In the genomic region with DNA sequence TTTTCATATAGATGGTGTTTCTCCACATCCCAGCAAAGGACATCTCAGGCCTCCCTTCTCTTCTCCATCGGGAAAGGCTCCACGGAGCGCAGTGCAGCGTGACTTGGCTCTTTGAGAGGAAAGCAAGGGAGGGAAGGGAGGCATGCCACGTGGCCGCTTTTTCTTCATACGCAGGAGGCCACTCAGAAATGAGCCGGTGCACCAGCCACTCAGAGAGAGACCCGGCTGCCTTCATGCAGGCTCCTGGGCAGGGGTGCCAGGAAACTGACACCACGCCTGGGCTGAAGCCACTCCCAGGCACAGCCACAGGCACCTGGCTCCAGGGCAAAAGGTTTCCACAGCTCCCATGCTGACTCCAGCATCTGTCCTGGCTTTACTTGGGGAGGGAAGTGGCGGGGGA, we compare ENCODE assay signal across 26 cellular contexts. TPM values are rescaled to one million over a fixed set of nuclear protein-coding genes. Genes with fewer than 3 reads are reported as not detected.
"Had no signal": no experiment of that assay in that cellular context is flagged by ENCODE, and none has a peak within 500 bp of the region (broad histone marks: within the 10 kb centered on the region; RNA-seq: fewer than 3 reads in every experiment).

No MANE protein-coding gene starts in this region.

- H3K9me3 ChIP-seq: transverse colon had no signal

- H3K9me3 Mint-ChIP-seq: activated B cell treated with CpG ODN at 0.5 μM for 24 hours; activated naive CD4-positive, alpha-beta T cell treated with anti-CD3 and anti-CD28 coated beads for 36 hours; activated T-cell treated with anti-CD3 and anti-CD28 coated beads, Interleukin-2, amount 50 U/mL, for 72 hours; stimulated activated naive CD8-positive, alpha-beta T cell treated with anti-CD3 and anti-CD28 coated beads, Interleukin-15, amount 100 ng/mL, for 72 hours; T-helper 1 cell treated with Interleukin-12 subunit alpha and Interleukin-12 subunit beta and Interleukin-4 antibody, amounts not matched to agents 30 μg/mL and 1 μg/mL, for 36 hours had no signal

- H3K4me3 ChIP-seq: lung, skin epidermis, transverse colon had no signal

- H3K27me3 Mint-ChIP-seq: activated CD4-positive, alpha-beta T cell treated with anti-CD3 and anti-CD28 coated beads for 36 hours; stimulated activated naive CD8-positive, alpha-beta T cell treated with anti-CD3 and anti-CD28 coated beads, Interleukin-15, amount 100 ng/mL, for 72 hours had no signal

- H3K4me1 Mint-ChIP-seq: activated B cell treated with CpG ODN at 0.5 μM for 24 hours had no signal

- H3K4me1 ChIP-seq: transverse colon had no signal

- H3K4me3 Mint-ChIP-seq: activated B cell treated with CpG ODN at 0.5 μM for 24 hours; activated CD4-positive, alpha-beta T cell treated with anti-CD3 and anti-CD28 coated beads for 36 hours; activated naive CD4-positive, alpha-beta T cell treated with anti-CD3 and anti-CD28 coated beads for 36 hours; activated T-cell treated with anti-CD3 and anti-CD28 coated beads, Interleukin-2, amount 50 U/mL, for 72 hours; naive B cell; stimulated activated naive CD8-positive, alpha-beta T cell treated with anti-CD3 and anti-CD28 coated beads, Interleukin-15, amount 100 ng/mL, for 72 hours; T-helper 1 cell treated with Interleukin-12 subunit alpha and Interleukin-12 subunit beta and Interleukin-4 antibody, amounts not matched to agents 30 μg/mL and 1 μg/mL, for 36 hours had no signal

- ATAC-seq: activated CD4-positive, alpha-beta T cell treated with anti-CD3 and anti-CD28 coated beads for 36 hours; activated T-cell treated with anti-CD3 and anti-CD28 coated beads, Interleukin-2, amount 50 U/mL, for 72 hours; right cardiac atrium; stimulated activated naive CD8-positive, alpha-beta T cell treated with anti-CD3 and anti-CD28 coated beads, Interleukin-15, amount 100 ng/mL, for 72 hours had no signal

- H3K36me3 Mint-ChIP-seq: naive B cell had no signal

- H3K36me3 ChIP-seq: transverse colon had no signal

- H3K27me3 ChIP-seq: transverse colon had no signal

- H3K27ac ChIP-seq: skin epidermis, transverse colon had no signal

- H3K27ac Mint-ChIP-seq: activated B cell treated with CpG ODN at 0.5 μM for 24 hours; activated CD4-positive, alpha-beta T cell treated with anti-CD3 and anti-CD28 coated beads for 36 hours; activated naive CD4-positive, alpha-beta T cell treated with anti-CD3 and anti-CD28 coated beads for 36 hours; activated T-cell treated with anti-CD3 and anti-CD28 coated beads, Interleukin-2, amount 50 U/mL, for 72 hours; naive B cell; stimulated activated naive CD8-positive, alpha-beta T cell treated with anti-CD3 and anti-CD28 coated beads, Interleukin-15, amount 100 ng/mL, for 72 hours; T-helper 1 cell treated with Interleukin-12 subunit alpha and Interleukin-12 subunit beta and Interleukin-4 antibody, amounts not matched to agents 30 μg/mL and 1 μg/mL, for 36 hours had no signal

- DNase-seq: activated B cell treated with CpG ODN at 0.5 μM for 24 hours; activated CD4-positive, alpha-beta T cell treated with anti-CD3 and anti-CD28 coated beads for 36 hours; activated CD4-positive, alpha-beta T cell treated with anti-CD3 and anti-CD28 coated beads, Interleukin-2, amount 50 U/mL, for 48 hours; activated effector memory CD4-positive, alpha-beta T cell treated with Interleukin-2 at 50 U/mL for 16 hours; activated naive CD4-positive, alpha-beta T cell treated with anti-CD3 and anti-CD28 coated beads for 36 hours; activated T-cell treated with anti-CD3 and anti-CD28 coated beads, Interleukin-2, amount 50 U/mL, for 72 hours; effector CD4-positive, alpha-beta T cell; erythroblast; foreskin fibroblast; kidney; naive B cell; right cardiac atrium; stimulated activated CD4-positive, alpha-beta T cell treated with anti-CD3 and anti-CD28 coated beads, Interleukin-1b, Interleukin-23, amount 100 ng/mL, for 48 hours; stimulated activated naive CD8-positive, alpha-beta T cell treated with anti-CD3 and anti-CD28 coated beads, Interleukin-15, amount 100 ng/mL, for 72 hours; T1000; transverse colon had no signal

RNA-seq across cellular contexts. Expression of gene LOXHD1, which starts 11.1 kb away (rescaled TPM):
- total RNA-seq: activated B cell treated with CpG ODN at 0.5 μM for 24 hours; activated CD8-positive, alpha-beta memory T cell treated with anti-CD3 and anti-CD28 coated beads for 36 hours; bronchial epithelial cell; chondrocyte; fibroblast of lung; glomerular endothelial cell; pulmonary artery endothelial cell had no signal
- polyA plus RNA-seq: fibroblast of lung, neural cell had no signal
